Comparison of ENCODE assay signal across 14 cellular contexts in genomic region chr16:67395105-67395457, GRCh38. TPM values are rescaled to one million over a fixed set of nuclear protein-coding genes. Genes with fewer than 3 reads are reported as not detected.
DNase-seq lines count a peak whose midpoint lies in the region; ATAC-seq and TF ChIP-seq lines count a peak whose summit lies in the region.
"Had no signal": no experiment of that assay in that cellular context is flagged by ENCODE, and none has a peak within 500 bp of the region (broad histone marks: within the 10 kb centered on the region; RNA-seq: fewer than 3 reads in every experiment).

No MANE protein-coding gene starts in this region.

- no peaks in the 10 kb centered on the region for H3K27me3 ChIP-seq in gastrocnemius medialis
- H3K27me3 ChIP-seq in foreskin keratinocyte = peaks cover 31% of the 10 kb centered on the region
- H3K27me3 ChIP-seq: thyroid gland had no signal

- peaks cover 4 to 8% of the 10 kb centered on the region in 2 donors for H3K36me3 Mint-ChIP-seq in CD14-positive monocyte
- H3K36me3 Mint-ChIP-seq: brain, mesothelial cell of epicardium had no signal

- peak overlapping the region; percentile 54 to 91 (median 85) for H3K27ac Mint-ChIP-seq in CD14-positive monocyte
- H3K27ac Mint-ChIP-seq: mesothelial cell of epicardium had no signal

- peaks cover 55 to 68% of the 10 kb centered on the region in 2 donors for H3K4me1 ChIP-seq in gastrocnemius medialis
- H3K4me1 ChIP-seq in foreskin keratinocyte = peaks cover 7% of the 10 kb centered on the region

- CTCF ChIA-PET in RWPE1 (lab: Yijun Ruan, JAX) = interaction anchor here (0.5 to 0.6 kb wide), 2 partner anchors 22 to 69 kb away, joined by 3 to 5 read pairs; no protein-coding TSS in a partner anchor

- H3K4me1 Mint-ChIP-seq in CD14-positive monocyte = peaks cover 57% of the 10 kb centered on the region

- in situ Hi-C loops in gastrocnemius medialis (cut with MboI; ENCODE audit: low sequenced_read_pairs in 4 of 4) = no loop called here

- H3K4me3 ChIP-seq in gastrocnemius medialis = no peak overlapping the region
- H3K4me3 ChIP-seq: thyroid gland had no signal

- peaks cover 14 to 49% (median 25%) of the 10 kb centered on the region in 3 donors for H3K27me3 Mint-ChIP-seq in CD14-positive monocyte (ENCODE audit: low read depth in 3 of 3)

- no peak for TF ChIP-seq CTCF in CD14-positive monocyte (IDR thresholded peaks at IDR 0.05)
- TF ChIP-seq CTCF in RWPE1 (conservative IDR thresholded peaks at IDR 0.05; ENCODE audit: low read depth) = no peak
- no peak for TF ChIP-seq CTCF in gastrocnemius medialis (IDR thresholded peaks at IDR 0.05 in 4 of 5, conservative IDR thresholded peaks at IDR 0.05 in 1 of 5)
- TF ChIP-seq CTCF in foreskin keratinocyte (conservative IDR thresholded peaks at IDR 0.05) = no peak

- peak; percentile 4 for ATAC-seq in left lobe of liver
- no peak for ATAC-seq in gastrocnemius medialis
- ATAC-seq in foreskin keratinocyte = no peak

- no peaks in the 10 kb centered on the region for H3K9me3 ChIP-seq in gastrocnemius medialis
- H3K9me3 ChIP-seq: thyroid gland had no signal

- H3K36me3 ChIP-seq in gastrocnemius medialis = no peaks in the 10 kb centered on the region
- H3K36me3 ChIP-seq: thyroid gland had no signal

- H3K9me3 Mint-ChIP-seq in CD14-positive monocyte = peaks cover 0 to 8% (median 0%) of the 10 kb centered on the region in 7 donors
- H3K9me3 Mint-ChIP-seq: mesothelial cell of epicardium had no signal

- POLR2A ChIA-PET in RWPE1 (lab: Yijun Ruan, JAX; ENCODE audit: low non-redundant PET) = no interaction called here

- H3K27ac ChIP-seq in RWPE1 (peak overlapping the region; percentile 72), gastrocnemius medialis (peak overlapping the region in 3 of 4 donors; percentile 18 to 82 (median 70)), foreskin keratinocyte (no peak overlapping the region)
- H3K27ac ChIP-seq: thyroid gland had no signal

- intact Hi-C loops in CD14-positive monocyte (cut with micrococcal nuclease) (loop anchor here (5.0 kb wide), 3 partner anchors 48 to 118 kb away; partner anchors contain the start of gene PLEKHG4 (in 1 of the 2)), gastrocnemius medialis (cut with DNase I; ENCODE audit: low total_unique reads) (no loop called here)

- peak overlapping the region; percentile 78 to 87 for H3K4me3 Mint-ChIP-seq in CD14-positive monocyte
- H3K4me3 Mint-ChIP-seq: brain, mesothelial cell of epicardium had no signal

- TF ChIP-seq POLR2A in gastrocnemius medialis (IDR thresholded peaks at IDR 0.05) = no peak

- DNase-seq in CD14-positive monocyte (ENCODE audit: low spot score) (no peak), RWPE1 (ENCODE audit: low spot score) (no peak), left lobe of liver (ENCODE audit: low spot score) (no peak), gastrocnemius medialis (no peak), HuH-7 (ENCODE audit: low spot score) (no peak), cerebellar cortex (ENCODE audit: low spot score) (no peak), foreskin keratinocyte (no peak)
- no peak for DNase-seq in stimulated activated CD4-positive, alpha-beta T cell treated with anti-CD3 and anti-CD28 coated beads, Interleukin-4, amount 100 ng/mL, for 24 hours
- DNase-seq: activated CD4-positive, CD25-positive, alpha-beta regulatory T cell; activated naive CD4-positive, alpha-beta T cell; OCI-M1 had no signal

RNA-seq across cellular contexts. Expression of gene TPPP3, which starts 1.8 kb away (rescaled TPM):
- 100 to 1,000 TPM in 1 of 2 donors, 10 to 100 TPM in 1; 63.1 to 123 TPM for polyA plus RNA-seq in CD14-positive monocyte
- total RNA-seq in left lobe of liver = 0.40 TPM
- 10 to 100 TPM in 2 of 4 donors, 1 to 10 TPM in 2; 2.2 to 31.9 (median 7.1) TPM for total RNA-seq in gastrocnemius medialis
- total RNA-seq in foreskin keratinocyte = 0.07 TPM in 1 of 2 replicates, not detected in the other
- 0.07 and 0.09 TPM in 2 replicates for polyA plus RNA-seq in foreskin keratinocyte

RNA-seq across cellular contexts. Expression of gene ZDHHC1, which starts 21.2 kb away (rescaled TPM):
- polyA plus RNA-seq in CD14-positive monocyte (10 to 100 TPM in 1 of 2 donors, 1 to 10 TPM in 1; 6.0 to 14.2 TPM), foreskin keratinocyte (3.2 and 3.9 TPM in 2 replicates)
- total RNA-seq in left lobe of liver (1.6 TPM), gastrocnemius medialis (10 to 100 TPM in 1 of 4 donors, 1 to 10 TPM in 3; 4.4 to 11.0 (median 8.9) TPM), foreskin keratinocyte (3.3 and 3.6 TPM in 2 replicates)

RNA-seq across cellular contexts. Expression of gene HSD11B2, which starts 35.8 kb away (rescaled TPM):
- polyA plus RNA-seq in CD14-positive monocyte = not detected
- total RNA-seq in left lobe of liver = 3.1 TPM
- total RNA-seq in gastrocnemius medialis = 1 to 10 TPM in 2 of 4 donors, not detected in 2; 2.3 to 4.1 TPM
- total RNA-seq in foreskin keratinocyte = 0.78 and 1.1 TPM in 2 replicates
- 1.3 and 1.5 TPM in 2 replicates for polyA plus RNA-seq in foreskin keratinocyte
